In genomic region chr7:128266891-128267839, GRCh38 we compare ENCODE assay signal across 8 cellular contexts.
A peak's percentile ranks its signal among the peaks of the same experiment; 100 is the strongest.
DNase-seq lines count a peak whose midpoint lies in the region; ATAC-seq and TF ChIP-seq lines count a peak whose summit lies in the region.

No MANE protein-coding gene starts in this region.

- POLR2A ChIA-PET in GM10248 (lab: Yijun Ruan, JAX) = no interaction called here

- H3K27me3 ChIP-seq in iPS-15b (ENCODE audit: control insufficient read depth, insufficient read depth, low read length) = peaks cover 11% of the 10 kb centered on the region

- no peak for TF ChIP-seq CTCF in GM10248 (IDR thresholded peaks at IDR 0.05; ENCODE audit: control extremely low read depth, extremely low read depth, low read depth, missing control alignments)

- H3K9me3 ChIP-seq in iPS-15b (ENCODE audit: control insufficient read depth, insufficient read depth, low read length) = no peaks in the 10 kb centered on the region

- in situ Hi-C loops in ACHN (cut with HindIII; ENCODE audit: low pct_ligation_motif_present, low pct_unique_long_range_greater_than_20kb, low sequenced_read_pairs) = no loop called here

- H3K36me3 ChIP-seq in iPS-15b (ENCODE audit: control insufficient read depth, insufficient read depth, low read length) = no peaks in the 10 kb centered on the region

- H3K9ac ChIP-seq in iPS-15b (ENCODE audit: low read depth, low read length) = peak overlapping the region; percentile 73

- peaks cover 29% of the 10 kb centered on the region for H3K4me1 ChIP-seq in iPS-15b (ENCODE audit: control insufficient read depth, insufficient read depth, low read length)

- ATAC-seq in HG02588 (IDR thresholded peaks at IDR 0.05; ENCODE audit: unreplicated experiment) (no peak), HG02798 (IDR thresholded peaks at IDR 0.05; ENCODE audit: poor library complexity, unreplicated experiment) (no peak)

- CTCF ChIA-PET in GM10248 (lab: Yijun Ruan, JAX) = interaction anchor here (0.7 to 1.6 kb wide), 3 partner anchors 10 to 131 kb away, joined by 3 read pairs; no protein-coding TSS in a partner anchor

- DNase-seq in ACHN (peak; percentile 36), NCI-H1092 (lab: John Stamatoyannopoulos, UW) (peak; percentile 83), astrocyte of the hippocampus (ENCODE audit: low read depth, low spot score) (peak; percentile 81), skeletal muscle cell (ENCODE audit: low read depth) (peak; percentile 45), GM10248 (ENCODE audit: extremely low spot score) (no peak)

- H3K4me3 ChIP-seq in iPS-15b (ENCODE audit: low read depth, low read length) = peak overlapping the region; percentile 39
- H3K4me3 ChIP-seq in skeletal muscle cell (ENCODE audit: low read depth, low read length) = peak overlapping the region; percentile 27
